ENCODE assay signal across 18 cellular contexts in genomic region chr16:66480265-66481080, GRCh38. TPM values are rescaled to one million over a fixed set of nuclear protein-coding genes. Genes with fewer than 3 reads are reported as not detected.
DNase-seq lines count a peak whose midpoint lies in the region; TF ChIP-seq lines count a peak whose summit lies in the region.
"Had no signal": no experiment of that assay in that cellular context is flagged by ENCODE, and none has a peak within 500 bp of the region (broad histone marks: within the 10 kb centered on the region; RNA-seq: fewer than 3 reads in every experiment).

No MANE protein-coding gene starts in this region.

- CTCF ChIA-PET in Calu3 (lab: Charles Lee) (interaction anchor here (0.7 kb wide), 1 partner anchor 74 kb away, joined by 4 read pairs; no protein-coding TSS in a partner anchor), HEK293T (lab: Yijun Ruan, JAX) (interaction anchor here (1.0 kb wide), 1 partner anchor 74 kb away, joined by 3 read pairs; no protein-coding TSS in a partner anchor)

- no peak overlapping the region for H3K4me3 ChIP-seq in epithelial cell of esophagus (ENCODE audit: low read length)
- H3K4me3 ChIP-seq: GM12878, ovary, thoracic aorta had no signal

- intact Hi-C loops in Calu3 (cut with micrococcal nuclease; ENCODE audit: unreplicated experiment), result no loop called here

- H3K27ac Mint-ChIP-seq in Calu3 (ENCODE audit: unreplicated experiment) (peak overlapping the region; percentile 36), osteocyte (ENCODE audit: unreplicated experiment) (no peak overlapping the region)

- no TSS peak for BruUV-seq in Calu3 (replicated peaks; lab: Mats Ljungman, UMichigan)

- TF ChIP-seq CTCF in Calu3 (IDR thresholded peaks at IDR 0.05; ENCODE audit: unreplicated experiment) (no peak), epithelial cell of esophagus (IDR thresholded peaks at IDR 0.05; ENCODE audit: insufficient read depth, low read depth, low read length, missing control alignments) (no peak), osteocyte (IDR thresholded peaks at IDR 0.05) (no peak)

- no peak for DNase-seq in Calu3
- DNase-seq in MV-4-11 (lab: John Stamatoyannopoulos, UW), result peak; percentile 62
- peak; percentile 76 for DNase-seq in epithelial cell of esophagus (ENCODE audit: low read depth)
- DNase-seq in osteocyte (ENCODE audit: extremely low spot score, unreplicated experiment), result peak; percentile 81
- DNase-seq in HEK293T (ENCODE audit: extremely low spot score), result no peak
- no peak for DNase-seq in cerebellum (ENCODE audit: low spot score)
- DNase-seq in kidney glomerular epithelial cell (lab: John Stamatoyannopoulos, UW), result no peak
- DNase-seq: activated gamma-delta T cell; anterior cingulate cortex; cerebellar nuclear complex; foreskin fibroblast; IMR-90; left colon; NCI-H524 treated with DMSO at 0.1 percent for 48 hours; stimulated activated CD4-positive, alpha-beta T cell treated with anti-CD3 and anti-CD28 coated beads, Interleukin-4, amount 100 ng/mL, for 24 hours had no signal

- H3K4me3 Mint-ChIP-seq in Calu3 (ENCODE audit: low read depth, unreplicated experiment), result no peak overlapping the region
- no peak overlapping the region for H3K4me3 Mint-ChIP-seq in osteocyte (ENCODE audit: unreplicated experiment)

- H3K9me3 Mint-ChIP-seq in Calu3 (ENCODE audit: low read depth, unreplicated experiment) (no peaks in the 10 kb centered on the region), osteocyte (ENCODE audit: unreplicated experiment) (no peaks in the 10 kb centered on the region)

- H3K27me3 Mint-ChIP-seq in Calu3 (ENCODE audit: unreplicated experiment) (no peaks in the 10 kb centered on the region), osteocyte (ENCODE audit: unreplicated experiment) (peaks cover 6% of the 10 kb centered on the region)

- H3K4me1 Mint-ChIP-seq in Calu3 (ENCODE audit: low read depth, unreplicated experiment), result peaks cover 21% of the 10 kb centered on the region
- peaks cover 5% of the 10 kb centered on the region for H3K4me1 Mint-ChIP-seq in osteocyte (ENCODE audit: unreplicated experiment)

- POLR2A ChIA-PET in HEK293T (lab: Yijun Ruan, JAX), result interaction anchor here (1.2 kb wide), 1 partner anchor 75 kb away, joined by 3 read pairs; no protein-coding TSS in a partner anchor

- H3K36me3 Mint-ChIP-seq in Calu3 (ENCODE audit: insufficient read depth, unreplicated experiment), result peaks cover 19% of the 10 kb centered on the region
- H3K36me3 Mint-ChIP-seq in osteocyte (ENCODE audit: unreplicated experiment), result no peaks in the 10 kb centered on the region

TF ChIP-seq in HEK293T, 16 proteins besides CTCF, POLR2A, EP300 and RAD21:
- TF ChIP-seq ARNT (IDR thresholded peaks at IDR 0.05), result no peak
- no peak for TF ChIP-seq CTBP1 (IDR thresholded peaks at IDR 0.05; ENCODE audit: borderline replicate concordance)
- TF ChIP-seq TARDBP (IDR thresholded peaks at IDR 0.05), result no peak
- no peak for TF ChIP-seq SP1 (IDR thresholded peaks at IDR 0.05)
- TF ChIP-seq FOXA1 (IDR thresholded peaks at IDR 0.05), result no peak
- TF ChIP-seq NFRKB (IDR thresholded peaks at IDR 0.05), result no peak
- no peak for TF ChIP-seq ZNF384 (IDR thresholded peaks at IDR 0.05)
- TF ChIP-seq PKNOX1 (IDR thresholded peaks at IDR 0.05), result no peak
- TF ChIP-seq LEF1 (IDR thresholded peaks at IDR 0.05; ENCODE audit: borderline replicate concordance), result no peak
- no peak for TF ChIP-seq BHLHE40 (IDR thresholded peaks at IDR 0.05; ENCODE audit: borderline replicate concordance)
- no peak for TF ChIP-seq L3MBTL2 (conservative IDR thresholded peaks at IDR 0.05)
- TF ChIP-seq FOXK2 (IDR thresholded peaks at IDR 0.05), result no peak
- no peak for TF ChIP-seq HDGF (IDR thresholded peaks at IDR 0.05; ENCODE audit: borderline replicate concordance)

RNA-seq across cellular contexts. Expression of gene BEAN1, which starts 53.4 kb away (rescaled TPM):
- total RNA-seq in Calu3 (2022) (1.7 and 3.1 TPM in 2 replicates), osteocyte (0.39 and 0.97 TPM in 2 replicates), cerebellum (5.3 TPM)
- total RNA-seq: GM12878, IMR-90, left colon had no signal

Comparison
In these comparisons a context has a peak if more than half of its experiments do, and no peak if none do; other contexts are left out.
1. DNase-seq: peak in MV-4-11 (single experiment), epithelial cell of esophagus (single experiment) and osteocyte (single experiment); none in Calu3 (single experiment), HEK293T (single experiment), cerebellum (single experiment) and kidney glomerular epithelial cell (single experiment).